ENCODE assay signal across 13 cellular contexts in the genomic region with DNA sequence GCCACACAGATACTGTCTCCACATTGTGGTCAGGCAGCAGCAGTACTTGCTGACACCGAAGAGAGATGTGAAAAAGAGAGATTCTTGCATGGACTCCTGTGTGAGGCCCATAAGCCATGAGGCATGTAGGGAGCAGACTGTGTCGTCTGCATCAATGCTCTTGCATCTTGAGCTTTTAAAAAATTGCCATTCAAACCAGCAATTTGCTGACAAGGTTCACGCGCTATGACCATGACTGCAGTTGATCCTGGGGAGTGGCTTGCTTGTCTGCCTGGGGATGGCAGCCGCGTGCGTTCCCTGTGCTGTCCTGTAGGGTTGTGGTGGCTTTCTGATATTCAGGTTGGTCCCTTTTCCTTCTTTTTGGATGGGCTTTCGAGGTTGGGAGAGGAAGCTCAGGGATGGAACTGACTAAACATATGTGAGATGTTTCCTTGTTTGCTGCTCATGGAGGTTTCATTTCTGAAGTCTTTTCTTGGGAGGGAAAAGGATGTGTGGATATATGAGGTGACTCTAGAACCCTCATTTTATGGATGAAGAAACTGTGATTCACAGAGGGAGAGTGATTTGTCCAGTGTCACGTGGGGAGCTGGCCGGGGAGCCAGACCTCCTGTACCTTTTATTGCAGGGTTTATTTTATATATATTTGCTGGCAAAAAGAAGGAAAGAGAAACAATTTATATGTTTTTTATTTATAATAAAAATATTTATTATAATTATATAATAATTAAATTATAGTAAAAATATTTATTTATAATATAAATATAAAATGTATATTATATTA. TPM values are rescaled to one million over a fixed set of nuclear protein-coding genes. Genes with fewer than 3 reads are reported as not detected.
DNase-seq lines count a peak whose midpoint lies in the region; ATAC-seq, FAIRE-seq and TF ChIP-seq lines count a peak whose summit lies in the region.
"Had no signal": no experiment of that assay in that cellular context is flagged by ENCODE, and none has a peak within 500 bp of the region (broad histone marks: within the 10 kb centered on the region; RNA-seq: fewer than 3 reads in every experiment).

No MANE protein-coding gene starts in this region.

- POLR2A ChIA-PET in activated CD4-positive, alpha-beta memory T cell treated with anti-CD3 and anti-CD28 coated beads, Interleukin-2, amount 10 ng/mL, durations not matched to agents 7 days and 5 days (lab: Charles Lee): interaction anchor here (1.0 kb wide), 1 partner anchor 43 kb away, joined by 3 read pairs; no protein-coding TSS in a partner anchor

- H3K79me2 ChIP-seq in GM23338 (replicated peaks; ENCODE audit: insufficient read depth): peaks cover 35% of the 10 kb centered on the region

- H3K27me3 ChIP-seq in BE2C (no peaks in the 10 kb centered on the region), GM23338 (ENCODE audit: insufficient read depth) (no peaks in the 10 kb centered on the region)

- H3K27me3 Mint-ChIP-seq in GM23338 (ENCODE audit: insufficient read depth, low read depth, poor library complexity): peaks cover 5% of the 10 kb centered on the region
- no peaks in the 10 kb centered on the region for H3K27me3 Mint-ChIP-seq in activated CD4-positive, alpha-beta memory T cell treated with anti-CD3 and anti-CD28 coated beads, Interleukin-2, amount 10 ng/mL, durations not matched to agents 7 days and 5 days

- H3K4me3 ChIP-seq in BE2C (ENCODE audit: low read depth, low read length) (no peak overlapping the region), GM23338 (no peak overlapping the region)
- H3K4me3 ChIP-seq: mucosa of descending colon, smooth muscle cell had no signal

- FAIRE-seq in islet of Langerhans (lab: Jason Lieb, UNC): peak; percentile 68

- no peaks in the 10 kb centered on the region for H3K36me3 ChIP-seq in BE2C
- no peaks in the 10 kb centered on the region for H3K36me3 ChIP-seq in GM23338 (ENCODE audit: insufficient read depth)

- peaks cover 12% of the 10 kb centered on the region for H3K4me1 Mint-ChIP-seq in GM23338
- H3K4me1 Mint-ChIP-seq in activated CD4-positive, alpha-beta memory T cell treated with anti-CD3 and anti-CD28 coated beads, Interleukin-2, amount 10 ng/mL, durations not matched to agents 7 days and 5 days: peaks cover 10% of the 10 kb centered on the region

- no peak overlapping the region for H3K4me2 ChIP-seq in GM23338
- H3K4me2 ChIP-seq: smooth muscle cell had no signal

- H3K27ac ChIP-seq in GM23338 (ENCODE audit: low read depth): no peak overlapping the region

- CTCF ChIA-PET in activated CD4-positive, alpha-beta memory T cell treated with anti-CD3 and anti-CD28 coated beads, Interleukin-2, amount 10 ng/mL, durations not matched to agents 7 days and 5 days (lab: Charles Lee): interaction anchor here (0.5 to 2.1 kb wide), 4 partner anchors 9 to 462 kb away, joined by 3 to 5 read pairs (median 4); no protein-coding TSS in a partner anchor

- no peaks in the 10 kb centered on the region for H3F3A ChIP-seq in GM23338 (replicated peaks; ENCODE audit: low read depth)

- H3K36me3 Mint-ChIP-seq in GM23338 (ENCODE audit: low read depth): no peaks in the 10 kb centered on the region
- peaks cover 11% of the 10 kb centered on the region for H3K36me3 Mint-ChIP-seq in activated CD4-positive, alpha-beta memory T cell treated with anti-CD3 and anti-CD28 coated beads, Interleukin-2, amount 10 ng/mL, durations not matched to agents 7 days and 5 days (ENCODE audit: low read depth)

- no peak overlapping the region for H2AFZ ChIP-seq in GM23338

- H3K9me3 Mint-ChIP-seq in GM23338: no peaks in the 10 kb centered on the region
- H3K9me3 Mint-ChIP-seq in activated CD4-positive, alpha-beta memory T cell treated with anti-CD3 and anti-CD28 coated beads, Interleukin-2, amount 10 ng/mL, durations not matched to agents 7 days and 5 days: no peaks in the 10 kb centered on the region

- peaks cover 3% of the 10 kb centered on the region; the same call in 1 of the 2 replicates for H3K4me1 ChIP-seq in BE2C
- 0 out of 2 replicates have a peak, but pooled peaks cover under 1% of the 10 kb centered on the region for H3K4me1 ChIP-seq in GM23338 (ENCODE audit: insufficient read depth)

- H3K9me3 ChIP-seq in BE2C: no peaks in the 10 kb centered on the region
- H3K9me3 ChIP-seq: mucosa of descending colon had no signal

- DNase-seq in BE2C (no peak), GM23338 (ENCODE audit: low spot score) (peak; percentile 65), T1000 (lab: John Stamatoyannopoulos, UW) (no peak), GM10266 (ENCODE audit: extremely low spot score) (no peak), cortex of kidney (lab: John Stamatoyannopoulos, UW) (no peak), NCI-H1105 treated with DMSO at 0.1 percent for 48 hours (lab: John Stamatoyannopoulos, UW) (no peak)
- DNase-seq in activated CD4-positive, alpha-beta memory T cell treated with anti-CD3 and anti-CD28 coated beads, Interleukin-2, amount 10 ng/mL, durations not matched to agents 7 days and 5 days: peak; percentile 32
- DNase-seq: activated T-cell treated with anti-CD3 and anti-CD28 coated beads for 4 hours, cerebellar nuclear complex, mucosa of descending colon, NCI-H510A treated with DMSO at 0.1 percent for 48 hours had no signal

- no peak overlapping the region for H3K4me3 Mint-ChIP-seq in GM23338
- no peak overlapping the region for H3K4me3 Mint-ChIP-seq in activated CD4-positive, alpha-beta memory T cell treated with anti-CD3 and anti-CD28 coated beads, Interleukin-2, amount 10 ng/mL, durations not matched to agents 7 days and 5 days

- ATAC-seq in GM23338: peak; percentile 81
- ATAC-seq: mucosa of descending colon had no signal

- H3K27ac Mint-ChIP-seq in GM23338: no peak overlapping the region
- no peak overlapping the region for H3K27ac Mint-ChIP-seq in activated CD4-positive, alpha-beta memory T cell treated with anti-CD3 and anti-CD28 coated beads, Interleukin-2, amount 10 ng/mL, durations not matched to agents 7 days and 5 days

- H4K20me1 ChIP-seq in GM23338 (replicated peaks; ENCODE audit: insufficient read depth): peaks cover 4% of the 10 kb centered on the region; the same call in 1 of the 2 replicates

- H3K9me2 ChIP-seq in GM23338 (ENCODE audit: insufficient read depth): no peaks in the 10 kb centered on the region

- 0 out of 2 replicates have a peak, but pooled peaks have one; percentile 10 for TF ChIP-seq CTCF in BE2C (IDR thresholded peaks at IDR 0.05; ENCODE audit: low read depth, low read length)
- TF ChIP-seq CTCF in GM23338 (conservative IDR thresholded peaks at IDR 0.05; ENCODE audit: low read depth in 2 of 2): peak in 1 of 2 experiments; percentile 42; a peak in 2 of 4 replicates
- no peak for TF ChIP-seq CTCF in GM10266 (IDR thresholded peaks at IDR 0.05; ENCODE audit: control insufficient read depth, insufficient read depth, low read depth, missing control alignments)

TF ChIP-seq in GM23338, 12 proteins besides CTCF, POLR2A, EP300 and RAD21 (continues in another document):
- TF ChIP-seq EZH2phosphoT487 (IDR thresholded peaks at IDR 0.05; ENCODE audit: unreplicated experiment): no peak

RNA-seq across cellular contexts. Expression of gene LPP, which starts 48.6 kb away (rescaled TPM):
- polyA plus RNA-seq in BE2C (2012; ENCODE audit: insufficient read depth, insufficient read length, low read depth): 1.4 TPM
- total RNA-seq in GM23338 (2014; rRNA removed; shearing (Covaris generic)): 35.2 and 36.2 TPM in 2 replicates
- polyA plus RNA-seq in GM23338 (2016; fragmentation: Nextera tagmentation; extraction: Ambion mirVana): 18.1 and 23.0 TPM in 2 replicates
- total RNA-seq in activated CD4-positive, alpha-beta memory T cell treated with anti-CD3 and anti-CD28 coated beads, Interleukin-2, amount 10 ng/mL, durations not matched to agents 7 days and 5 days: 10 to 100 TPM; 51.4 to 52.4 TPM

Comparison
In these comparisons a context has a peak if more than half of its experiments do, and no peak if none do; other contexts are left out.
1. DNase-seq: peak in GM23338 (single experiment) and activated CD4-positive, alpha-beta memory T cell treated with anti-CD3 and anti-CD28 coated beads, Interleukin-2, amount 10 ng/mL, durations not matched to agents 7 days and 5 days (single experiment); none in BE2C (single experiment), T1000 (single experiment), GM10266 (single experiment), cortex of kidney (single experiment) and NCI-H1105 treated with DMSO at 0.1 percent for 48 hours (single experiment).